Comparison of ENCODE assay signal across 34 cellular contexts in the genomic region with DNA sequence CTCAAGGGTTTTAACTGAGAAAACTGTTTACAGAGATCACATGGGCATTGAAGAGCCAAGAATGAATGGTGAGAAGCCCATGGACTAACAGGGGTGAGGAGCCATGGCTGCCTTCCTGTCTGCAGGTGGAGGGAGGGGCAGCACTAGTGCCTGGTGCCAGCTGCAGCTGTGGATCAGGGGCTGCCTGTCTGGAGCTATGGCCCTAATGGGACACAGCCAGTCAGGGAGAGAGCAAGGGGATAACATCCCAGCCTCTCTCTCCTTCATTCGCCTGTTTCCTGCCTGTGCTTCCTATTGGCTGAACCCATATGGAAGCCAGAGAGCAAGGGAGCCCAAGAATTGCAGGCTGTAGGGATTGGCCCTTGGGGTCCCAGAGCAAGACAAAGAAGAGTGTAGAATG.
"Had no signal": no experiment of that assay in that cellular context is flagged by ENCODE, and none has a peak within 500 bp of the region (broad histone marks: within the 10 kb centered on the region; RNA-seq: fewer than 3 reads in every experiment).

No MANE protein-coding gene starts in this region.

- H3K27me3 ChIP-seq: ascending aorta, cardiac muscle cell, Peyer's patch had no signal

- DNase-seq: activated CD4-positive, alpha-beta T cell treated with anti-CD3 and anti-CD28 coated beads, Interleukin-2, amount 10 ng/mL, durations not matched to agents 24 days and 14 days; activated CD4-positive, alpha-beta T cell treated with anti-CD3 and anti-CD28 coated beads, Interleukin-2, amount 50 U/mL, for 4 hours; activated CD8-positive, alpha-beta T cell treated with anti-CD3 and anti-CD28 coated beads for 36 hours; activated gamma-delta T cell; activated naive CD4-positive, alpha-beta T cell treated with Interleukin-2 at 50 U/mL for 16 hours; activated naive CD8-positive, alpha-beta T cell treated with anti-CD3 and anti-CD28 coated beads, Interleukin-2, amount 10 ng/mL, durations not matched to agents 7 days and 5 days; activated T-cell treated with anti-CD3 and anti-CD28 coated beads, Interleukin-2, amount 50 U/mL, for 24 hours; amygdala; MM.1S; NCI-H1092 treated with DMSO at 0.1 percent for 48 hours; NCI-H1436; NCI-H1694; NCI-H1930; NCI-H2081 treated with DMSO at 0.1 percent for 48 hours; NCI-H2171; NCI-H2227 treated with DMSO at 0.1 percent for 48 hours; NCI-H446; NCI-H510A treated with DMSO at 0.1 percent for 48 hours; NCI-H526 treated with DMSO at 0.1 percent for 48 hours; NK-92 treated with Interleukin-12 subunit alpha and Interleukin-12 subunit beta, amount 100 ng/mL, for 24 hours; PC-3; Peyer's patch; SIG-M5; SW 1271; T-helper 1 cell; T-helper 2 cell; T-helper 9 cell; WERI-Rb-1 had no signal

- H3K4me3 Mint-ChIP-seq: activated CD4-positive, alpha-beta T cell treated with anti-CD3 and anti-CD28 coated beads, Interleukin-2, amount 10 ng/mL, durations not matched to agents 24 days and 14 days; activated CD8-positive, alpha-beta T cell treated with anti-CD3 and anti-CD28 coated beads for 36 hours; activated naive CD4-positive, alpha-beta T cell treated with anti-CD3 and anti-CD28 coated beads, Interleukin-2, amount 50 U/mL, for 24 hours; activated naive CD8-positive, alpha-beta T cell treated with anti-CD3 and anti-CD28 coated beads, Interleukin-2, amount 10 ng/mL, durations not matched to agents 7 days and 5 days; activated T-cell treated with anti-CD3 and anti-CD28 coated beads, Interleukin-2, amount 50 U/mL, for 24 hours had no signal

- H3K4me3 ChIP-seq: ascending aorta, cardiac muscle cell, Peyer's patch had no signal

- H3K27me3 Mint-ChIP-seq: activated CD4-positive, alpha-beta T cell treated with anti-CD3 and anti-CD28 coated beads, Interleukin-2, amount 10 ng/mL, durations not matched to agents 24 days and 14 days had no signal

- H3K4me1 ChIP-seq: ascending aorta, Peyer's patch had no signal

- H3K27ac Mint-ChIP-seq: activated CD4-positive, alpha-beta T cell treated with anti-CD3 and anti-CD28 coated beads, Interleukin-2, amount 10 ng/mL, durations not matched to agents 24 days and 14 days; activated CD8-positive, alpha-beta T cell treated with anti-CD3 and anti-CD28 coated beads for 36 hours; activated naive CD4-positive, alpha-beta T cell treated with anti-CD3 and anti-CD28 coated beads, Interleukin-2, amount 50 U/mL, for 24 hours; activated naive CD8-positive, alpha-beta T cell treated with anti-CD3 and anti-CD28 coated beads, Interleukin-2, amount 10 ng/mL, durations not matched to agents 7 days and 5 days; activated T-cell treated with anti-CD3 and anti-CD28 coated beads, Interleukin-2, amount 50 U/mL, for 24 hours; activated T-helper 2 cell treated with anti-CD3 and anti-CD28 coated beads, Interferon-gamma antibody, Interleukin-2, Interleukin-4, amounts not matched to agents 10 μg/mL and 5 μg/mL and 100 μg/mL, durations not matched to agents 14 hours and 24 hours and 36 hours had no signal

- H3K4me2 ChIP-seq: KMS-11 had no signal

- H3K9me3 Mint-ChIP-seq: activated CD4-positive, alpha-beta T cell treated with anti-CD3 and anti-CD28 coated beads, Interleukin-2, amount 10 ng/mL, durations not matched to agents 24 days and 14 days; activated CD8-positive, alpha-beta T cell treated with anti-CD3 and anti-CD28 coated beads for 36 hours; activated naive CD4-positive, alpha-beta T cell treated with anti-CD3 and anti-CD28 coated beads, Interleukin-2, amount 50 U/mL, for 24 hours; activated naive CD8-positive, alpha-beta T cell treated with anti-CD3 and anti-CD28 coated beads, Interleukin-2, amount 10 ng/mL, durations not matched to agents 7 days and 5 days; activated T-cell treated with anti-CD3 and anti-CD28 coated beads, Interleukin-2, amount 50 U/mL, for 24 hours; activated T-helper 2 cell treated with anti-CD3 and anti-CD28 coated beads, Interferon-gamma antibody, Interleukin-2, Interleukin-4, amounts not matched to agents 10 μg/mL and 5 μg/mL and 100 μg/mL, durations not matched to agents 14 hours and 24 hours and 36 hours had no signal

- H3K36me3 Mint-ChIP-seq: activated naive CD4-positive, alpha-beta T cell treated with anti-CD3 and anti-CD28 coated beads, Interleukin-2, amount 50 U/mL, for 24 hours; activated naive CD8-positive, alpha-beta T cell treated with anti-CD3 and anti-CD28 coated beads, Interleukin-2, amount 10 ng/mL, durations not matched to agents 7 days and 5 days had no signal

- H3K27ac ChIP-seq: ascending aorta, cardiac muscle cell, KMS-11, Peyer's patch, RWPE1, WERI-Rb-1 had no signal

- H3K9me3 ChIP-seq: ascending aorta, Peyer's patch had no signal

- H3K9ac ChIP-seq: KMS-11 had no signal

- H3K4me1 Mint-ChIP-seq: activated CD4-positive, alpha-beta T cell treated with anti-CD3 and anti-CD28 coated beads, Interleukin-2, amount 10 ng/mL, durations not matched to agents 24 days and 14 days; activated naive CD4-positive, alpha-beta T cell treated with anti-CD3 and anti-CD28 coated beads, Interleukin-2, amount 50 U/mL, for 24 hours; activated naive CD8-positive, alpha-beta T cell treated with anti-CD3 and anti-CD28 coated beads, Interleukin-2, amount 10 ng/mL, durations not matched to agents 7 days and 5 days had no signal

- H3K36me3 ChIP-seq: ascending aorta, cardiac muscle cell, Peyer's patch, WERI-Rb-1 had no signal
